In genomic region chr19:42174188-42174587, GRCh38 we compare ENCODE assay signal across 19 cellular contexts.
"Had no signal": no experiment of that assay in that cellular context is flagged by ENCODE, and none has a peak within 500 bp of the region (broad histone marks: within the 10 kb centered on the region; RNA-seq: fewer than 3 reads in every experiment).

No MANE protein-coding gene starts in this region.

- H3K27ac Mint-ChIP-seq: endodermal cell; naive thymus-derived CD4-positive, alpha-beta T cell; nephron progenitor cell had no signal

- H3K27me3 ChIP-seq: ovary had no signal

- H3K36me3 ChIP-seq: heart left ventricle, ovary, right atrium auricular region, stomach, thoracic aorta, transverse colon had no signal

- H3K9me3 Mint-ChIP-seq: endodermal cell; naive thymus-derived CD4-positive, alpha-beta T cell; nephron progenitor cell had no signal

- H3K9me3 ChIP-seq: heart left ventricle, ovary, right atrium auricular region, stomach, thoracic aorta, transverse colon had no signal

- DNase-seq: effector CD4-positive, alpha-beta T cell; endodermal cell; foreskin melanocyte; heart left ventricle; hippocampal formation; kidney glomerular epithelial cell; mesendoderm; naive thymus-derived CD4-positive, alpha-beta T cell; nephron progenitor cell; nucleus accumbens; ovary; small intestine; stimulated activated CD4-positive, alpha-beta T cell treated with anti-CD3 and anti-CD28 coated beads, Interleukin-12 subunit alpha, Interleukin-12 subunit beta, amount 100 ng/mL, for 4 hours; stimulated activated naive CD4-positive, alpha-beta T cell; stomach; transverse colon had no signal

- ATAC-seq: heart left ventricle; naive thymus-derived CD4-positive, alpha-beta T cell had no signal

- H3K4me3 ChIP-seq: coronary artery, heart left ventricle, ovary, right atrium auricular region, stomach, thoracic aorta, transverse colon had no signal

- H3K4me3 Mint-ChIP-seq: endodermal cell, nephron progenitor cell had no signal

- H3K27ac ChIP-seq: coronary artery, heart left ventricle, ovary, right atrium auricular region, stomach, thoracic aorta, transverse colon had no signal
